In genomic region chr3:106169351-106169750, GRCh38 we compare ENCODE assay signal across 23 cellular contexts.
DNase-seq lines count a peak whose midpoint lies in the region; ATAC-seq and TF ChIP-seq lines count a peak whose summit lies in the region.
"Had no signal": no experiment of that assay in that cellular context is flagged by ENCODE, and none has a peak within 500 bp of the region (broad histone marks: within the 10 kb centered on the region; RNA-seq: fewer than 3 reads in every experiment).

No MANE protein-coding gene starts in this region.

- peaks cover 3% of the 10 kb centered on the region for H3K27me3 Mint-ChIP-seq in GM23338 (ENCODE audit: insufficient read depth, low read depth, poor library complexity)
- H3K27me3 Mint-ChIP-seq: CD4-positive, alpha-beta T cell; CD8-positive, alpha-beta memory T cell had no signal

- H3K4me1 ChIP-seq in GM23338 (ENCODE audit: insufficient read depth) (peaks cover 8% of the 10 kb centered on the region; the same call in 1 of the 2 replicates), neuron (ENCODE audit: insufficient read depth, low read length) (no peaks in the 10 kb centered on the region), ovary (ENCODE audit: insufficient read depth) (no peaks in the 10 kb centered on the region)
- H3K4me1 ChIP-seq: A549 had no signal

- H3K4me3 ChIP-seq in GM23338 (no peak overlapping the region), neuron (ENCODE audit: low read length) (no peak overlapping the region), ovary (no peak overlapping the region)
- H3K4me3 ChIP-seq: A549; BLaER1 treated with 17β-estradiol and CSF1 and Interleukin-3, amounts not matched to agents 10 nM and 100 nM; GM12878 had no signal

- no peaks in the 10 kb centered on the region for H3K9me2 ChIP-seq in GM23338 (ENCODE audit: insufficient read depth)

- no peak for ATAC-seq in GM23338
- no peak for ATAC-seq in GM19035 (IDR thresholded peaks at IDR 0.05; ENCODE audit: unreplicated experiment)
- ATAC-seq: A549, GM12878, HCT116 had no signal

- 75 to 78% (median 78%) methylated on average over 2 of the region's 2 CpGs for WGBS in ovary, 3 donors

- no peaks in the 10 kb centered on the region; the same call in 2 of the 3 replicates for H3K36me3 Mint-ChIP-seq in GM23338 (ENCODE audit: low read depth)
- H3K36me3 Mint-ChIP-seq: CD14-positive monocyte had no signal

- TF ChIP-seq EP300 in ovary (IDR thresholded peaks at IDR 0.05): no peak

- intact Hi-C loops in ovary (cut with DNase I): no loop called here

- no peak for DNase-seq in GM23338 (ENCODE audit: low spot score)
- DNase-seq in NCI-H69 (lab: John Stamatoyannopoulos, UW): peak; percentile 55
- DNase-seq in epithelial cell of prostate (ENCODE audit: low read depth, low spot score): no peak
- DNase-seq in ovary: no peak
- DNase-seq in activated T-cell treated with anti-CD3 and anti-CD28 coated beads, Interleukin-2, amount 50 U/mL, for 48 hours: no peak
- DNase-seq: 8988T; ACHN; AML-193; BE2C; CD4-positive, alpha-beta T cell; CD8-positive, alpha-beta memory T cell; DMS 273 treated with DMSO at 0.1 percent for 48 hours; DMS79; EL; GDM1; H7 had no signal

- H3K9me3 Mint-ChIP-seq in GM23338: no peaks in the 10 kb centered on the region; the same call in 2 of the 3 replicates
- H3K9me3 Mint-ChIP-seq: CD4-positive, alpha-beta T cell; CD8-positive, alpha-beta memory T cell had no signal

- H3K4me2 ChIP-seq in GM23338: no peak overlapping the region
- H3K4me2 ChIP-seq: A549; BLaER1 treated with 17β-estradiol and CSF1 and Interleukin-3, amounts not matched to agents 10 nM and 100 nM had no signal

- H3F3A ChIP-seq in GM23338 (replicated peaks; ENCODE audit: low read depth): no peaks in the 10 kb centered on the region

- H3K36me3 ChIP-seq in GM23338 (ENCODE audit: insufficient read depth) (no peaks in the 10 kb centered on the region), neuron (ENCODE audit: insufficient read depth, low read length) (no peaks in the 10 kb centered on the region), ovary (no peaks in the 10 kb centered on the region)
- H3K36me3 ChIP-seq: BE2C; BLaER1 treated with 17β-estradiol and CSF1 and Interleukin-3, amounts not matched to agents 10 nM and 100 nM had no signal

- TF ChIP-seq CTCF in GM23338 (conservative IDR thresholded peaks at IDR 0.05; ENCODE audit: low read depth in 2 of 2): no peak
- no peak for TF ChIP-seq CTCF in ovary (IDR thresholded peaks at IDR 0.05)

- no peak overlapping the region for H3K4me3 Mint-ChIP-seq in GM23338
- H3K4me3 Mint-ChIP-seq: CD14-positive monocyte; CD4-positive, alpha-beta T cell; CD8-positive, alpha-beta memory T cell had no signal

- no peak for TF ChIP-seq POLR2A in ovary (IDR thresholded peaks at IDR 0.05)

- H3K9me3 ChIP-seq in neuron (ENCODE audit: low read length) (no peaks in the 10 kb centered on the region), ovary (no peaks in the 10 kb centered on the region)
- H3K9me3 ChIP-seq: A549; BE2C; BLaER1 treated with 17β-estradiol and CSF1 and Interleukin-3, amounts not matched to agents 10 nM and 100 nM had no signal

- no peak overlapping the region for H2AFZ ChIP-seq in GM23338
- H2AFZ ChIP-seq in neuron (ENCODE audit: low read depth, low read length): peak overlapping the region; percentile 81

- no peak overlapping the region for H3K27ac ChIP-seq in GM23338 (ENCODE audit: low read depth)
- peak overlapping the region; percentile 62 for H3K27ac ChIP-seq in epithelial cell of prostate
- no peak overlapping the region for H3K27ac ChIP-seq in ovary
- H3K27ac ChIP-seq: A549; BLaER1 treated with 17β-estradiol and CSF1 and Interleukin-3, amounts not matched to agents 10 nM and 100 nM had no signal

- H3K79me2 ChIP-seq in GM23338 (replicated peaks; ENCODE audit: insufficient read depth): no peaks in the 10 kb centered on the region

- H3K27ac Mint-ChIP-seq in GM23338: peak overlapping the region; percentile 51; the same call in 1 of the 2 replicates
- H3K27ac Mint-ChIP-seq: CD14-positive monocyte; CD4-positive, alpha-beta T cell had no signal

- H4K20me1 ChIP-seq in GM23338 (replicated peaks; ENCODE audit: insufficient read depth): no peaks in the 10 kb centered on the region
- H4K20me1 ChIP-seq: BLaER1 treated with 17β-estradiol and CSF1 and Interleukin-3, amounts not matched to agents 10 nM and 100 nM had no signal

- H3K27me3 ChIP-seq in GM23338 (ENCODE audit: insufficient read depth) (no peaks in the 10 kb centered on the region), neuron (ENCODE audit: insufficient read depth, low read length) (no peaks in the 10 kb centered on the region), ovary (no peaks in the 10 kb centered on the region)
- H3K27me3 ChIP-seq: BE2C; BLaER1 treated with 17β-estradiol and CSF1 and Interleukin-3, amounts not matched to agents 10 nM and 100 nM had no signal

- peaks cover 4% of the 10 kb centered on the region; the same call in 2 of the 3 replicates for H3K4me1 Mint-ChIP-seq in GM23338

TF ChIP-seq in GM23338, 12 proteins besides CTCF, POLR2A, EP300 and RAD21:
- TF ChIP-seq EZH2phosphoT487 (IDR thresholded peaks at IDR 0.05; ENCODE audit: unreplicated experiment) (no peak), ETS1 (IDR thresholded peaks at IDR 0.05) (no peak), CREB1 (CRISPR knock-in tag; IDR thresholded peaks at IDR 0.05; ENCODE audit: low read depth) (no peak)
